ENCODE assay signal across 19 cellular contexts in the genomic region with DNA sequence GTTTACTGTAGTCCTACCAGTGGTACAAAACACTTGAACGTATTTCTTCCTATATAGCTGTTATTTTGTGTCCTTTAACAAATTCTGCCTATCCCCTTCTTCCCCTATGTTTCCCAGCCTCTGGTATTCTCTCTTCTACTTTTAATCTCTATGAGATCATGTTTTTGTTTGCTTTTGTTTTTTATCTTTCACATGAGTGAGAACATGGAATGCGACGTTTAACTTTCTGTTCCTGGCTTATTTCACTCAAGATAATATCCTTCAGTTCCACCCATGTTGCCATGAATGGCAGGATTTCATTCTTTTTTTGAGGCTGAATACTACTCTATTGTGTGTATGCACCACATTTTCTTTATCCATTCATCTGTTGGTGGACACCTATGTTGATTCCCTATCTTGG.
DNase-seq lines count a peak whose midpoint lies in the region; ATAC-seq, FAIRE-seq and TF ChIP-seq lines count a peak whose summit lies in the region.
"Had no signal": no experiment of that assay in that cellular context is flagged by ENCODE, and none has a peak within 500 bp of the region (broad histone marks: within the 10 kb centered on the region; RNA-seq: fewer than 3 reads in every experiment).

No MANE protein-coding gene starts in this region.

- H3K4me3 ChIP-seq in SJSA1 (no peak overlapping the region), astrocyte (ENCODE audit: insufficient read depth, low read depth, low read length) (no peak overlapping the region), smooth muscle cell (no peak overlapping the region)

- H3K9me3 Mint-ChIP-seq in astrocyte (ENCODE audit: unreplicated experiment), result no peaks in the 10 kb centered on the region
- H3K9me3 Mint-ChIP-seq: HFFc6 had no signal

- H3K9me3 ChIP-seq in SJSA1 (replicated peaks) (no peaks in the 10 kb centered on the region), astrocyte (ENCODE audit: insufficient read depth, low read depth, low read length) (no peaks in the 10 kb centered on the region), smooth muscle cell (replicated peaks; ENCODE audit: low read depth) (no peaks in the 10 kb centered on the region), T-helper 17 cell (ENCODE audit: control insufficient read depth, low read length, poor library complexity, severe bottlenecking) (no peaks in the 10 kb centered on the region)

- H3K36me3 ChIP-seq in SJSA1 (no peaks in the 10 kb centered on the region), astrocyte (ENCODE audit: insufficient read depth, low read length) (no peaks in the 10 kb centered on the region), smooth muscle cell (ENCODE audit: low read depth) (no peaks in the 10 kb centered on the region)

- H3K27me3 Mint-ChIP-seq in astrocyte (ENCODE audit: low read depth, unreplicated experiment) (no peaks in the 10 kb centered on the region), T-helper 17 cell (no peaks in the 10 kb centered on the region)
- H3K27me3 Mint-ChIP-seq: CD4-positive, alpha-beta memory T cell had no signal

- H3K27me3 ChIP-seq in SJSA1 (replicated peaks) (no peaks in the 10 kb centered on the region), astrocyte (ENCODE audit: insufficient read depth, low read length) (no peaks in the 10 kb centered on the region), smooth muscle cell (ENCODE audit: low read depth) (no peaks in the 10 kb centered on the region)

- H3K4me3 Mint-ChIP-seq in astrocyte (ENCODE audit: unreplicated experiment) (no peak overlapping the region), T-helper 17 cell (no peak overlapping the region)
- H3K4me3 Mint-ChIP-seq: CD4-positive, alpha-beta memory T cell; HFFc6 had no signal

- no peak overlapping the region for H2AFZ ChIP-seq in astrocyte (ENCODE audit: low read depth, low read length)
- H2AFZ ChIP-seq in smooth muscle cell (ENCODE audit: low read depth), result peak overlapping the region; percentile 10

- H3K9ac ChIP-seq in astrocyte (ENCODE audit: low read length), result no peak overlapping the region
- no peak overlapping the region for H3K9ac ChIP-seq in smooth muscle cell (ENCODE audit: low read depth)

- no peak for ATAC-seq in T-helper 17 cell
- ATAC-seq: HCT116 had no signal

- no peaks in the 10 kb centered on the region for H3F3A ChIP-seq in smooth muscle cell (ENCODE audit: low read depth)

- peak; percentile 45 for FAIRE-seq in astrocyte (lab: Jason Lieb, UNC)
- FAIRE-seq: A204.1 had no signal

- WGBS in smooth muscle cell (ENCODE audit: low lambda C conversion rate), result 58% methylated on average over 3 of the region's 3 CpGs

- H3K4me1 Mint-ChIP-seq in astrocyte (ENCODE audit: low read depth, unreplicated experiment) (peaks cover 28% of the 10 kb centered on the region), T-helper 17 cell (no peaks in the 10 kb centered on the region)
- H3K4me1 Mint-ChIP-seq: CD4-positive, alpha-beta memory T cell had no signal

- H3K36me3 Mint-ChIP-seq in astrocyte (ENCODE audit: low read depth, unreplicated experiment), result peaks cover 8% of the 10 kb centered on the region
- no peaks in the 10 kb centered on the region for H3K36me3 Mint-ChIP-seq in T-helper 17 cell (ENCODE audit: low read depth)
- H3K36me3 Mint-ChIP-seq: CD4-positive, alpha-beta memory T cell had no signal

- no peak for TF ChIP-seq CTCF in astrocyte (IDR thresholded peaks at IDR 0.05; ENCODE audit: insufficient read depth, low read depth, low read length)
- TF ChIP-seq CTCF in smooth muscle cell (IDR thresholded peaks at IDR 0.05; ENCODE audit: borderline replicate concordance, insufficient read depth, poor library complexity, severe bottlenecking), result no peak

- DNase-seq in SJSA1 (ENCODE audit: low read depth in 1 of 2, low spot score in 2 of 2) (peak in 1 of 2 experiments; percentile 46), astrocyte (ENCODE audit: low read depth) (no peak), kidney tubule cell (ENCODE audit: low spot score) (peak; percentile 22), smooth muscle cell (lab: John Stamatoyannopoulos, UW; ENCODE audit: unreplicated experiment) (no peak), T-helper 17 cell (no peak), NCI-H146 (lab: John Stamatoyannopoulos, UW) (no peak)
- DNase-seq in stimulated activated CD4-positive, alpha-beta T cell treated with anti-CD3 and anti-CD28 coated beads, Interleukin-4, amount 100 ng/mL, for 4 hours, result no peak
- DNase-seq: AML-193; CD4-positive, alpha-beta memory T cell; DMS153; DMS79; GF-D8; GOT3; H7; HFFc6 had no signal

- no peak overlapping the region for H3K27ac Mint-ChIP-seq in astrocyte (ENCODE audit: unreplicated experiment)
- no peak overlapping the region for H3K27ac Mint-ChIP-seq in T-helper 17 cell
- H3K27ac Mint-ChIP-seq: CD4-positive, alpha-beta memory T cell; HFFc6 had no signal

- H4K20me1 ChIP-seq in astrocyte (ENCODE audit: insufficient read depth, low read length), result no peaks in the 10 kb centered on the region
- no peaks in the 10 kb centered on the region for H4K20me1 ChIP-seq in smooth muscle cell (ENCODE audit: low read depth)

- H3K27ac ChIP-seq in SJSA1 (peak overlapping the region; percentile 10; the same call in 1 of the 2 replicates), astrocyte (ENCODE audit: low read depth, low read length) (no peak overlapping the region), smooth muscle cell (ENCODE audit: low read depth) (no peak overlapping the region)
- H3K27ac ChIP-seq: C4-2B, HL-60 had no signal

- peaks cover 45% of the 10 kb centered on the region for H3K4me1 ChIP-seq in SJSA1 (replicated peaks)
- H3K4me1 ChIP-seq in astrocyte (ENCODE audit: insufficient read depth, low read length), result peaks cover 21% of the 10 kb centered on the region
- peaks cover 16% of the 10 kb centered on the region for H3K4me1 ChIP-seq in smooth muscle cell (ENCODE audit: low read depth)

- H3K79me2 ChIP-seq in astrocyte (ENCODE audit: insufficient read depth, low read length) (no peaks in the 10 kb centered on the region), smooth muscle cell (ENCODE audit: low read depth) (no peaks in the 10 kb centered on the region)

- H3K4me2 ChIP-seq in astrocyte (ENCODE audit: low read length), result no peak overlapping the region
- no peak overlapping the region for H3K4me2 ChIP-seq in smooth muscle cell
